Comparison of ENCODE assay signal across 1 cellular context in the genomic region with DNA sequence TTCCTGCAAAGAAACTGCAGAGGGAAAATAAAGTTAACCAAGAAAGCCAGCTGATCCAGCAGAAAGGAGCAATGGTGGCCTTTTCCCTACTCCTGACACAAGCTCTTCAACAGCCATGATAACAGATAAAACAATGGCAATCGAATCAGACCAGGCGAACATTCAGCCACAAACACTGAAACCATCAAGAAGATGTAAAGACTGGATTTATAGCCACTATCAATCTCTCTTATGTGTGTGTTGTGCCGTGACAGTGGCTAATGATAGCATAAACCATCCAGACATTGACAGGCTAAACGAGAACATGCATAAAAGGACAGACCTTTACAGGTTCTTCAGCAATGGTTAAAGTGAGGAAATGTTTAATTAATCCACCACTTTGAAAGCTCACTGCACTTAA.
TF ChIP-seq lines count a peak whose summit lies in the region.

No MANE protein-coding gene starts in this region.

TF ChIP-seq in K562, 482 proteins besides CTCF, POLR2A, EP300 and RAD21 (continued from another document):
- TF ChIP-seq, protein P1, sequence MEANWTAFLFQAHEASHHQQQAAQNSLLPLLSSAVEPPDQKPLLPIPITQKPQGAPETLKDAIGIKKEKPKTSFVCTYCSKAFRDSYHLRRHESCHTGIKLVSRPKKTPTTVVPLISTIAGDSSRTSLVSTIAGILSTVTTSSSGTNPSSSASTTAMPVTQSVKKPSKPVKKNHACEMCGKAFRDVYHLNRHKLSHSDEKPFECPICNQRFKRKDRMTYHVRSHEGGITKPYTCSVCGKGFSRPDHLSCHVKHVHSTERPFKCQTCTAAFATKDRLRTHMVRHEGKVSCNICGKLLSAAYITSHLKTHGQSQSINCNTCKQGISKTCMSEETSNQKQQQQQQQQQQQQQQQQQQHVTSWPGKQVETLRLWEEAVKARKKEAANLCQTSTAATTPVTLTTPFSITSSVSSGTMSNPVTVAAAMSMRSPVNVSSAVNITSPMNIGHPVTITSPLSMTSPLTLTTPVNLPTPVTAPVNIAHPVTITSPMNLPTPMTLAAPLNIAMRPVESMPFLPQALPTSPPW (CRISPR knock-in tag; IDR thresholded peaks at IDR 0.05): no peak
- TF ChIP-seq TEAD1 (CRISPR knock-in tag; IDR thresholded peaks at IDR 0.05): no peak
- TF ChIP-seq EP400 (IDR thresholded peaks at IDR 0.05): no peak
